Comparison of ENCODE assay signal across 1 cellular context in genomic region chr2:64391940-64392339, GRCh38.
A peak's percentile ranks its signal among the peaks of the same experiment; 100 is the strongest.
TF ChIP-seq lines count a peak whose summit lies in the region.

No MANE protein-coding gene starts in this region.

TF ChIP-seq in HepG2, 621 proteins besides CTCF, POLR2A, EP300 and RAD21 (continued from another document and continues in another):
- TF ChIP-seq ZNF407 (CRISPR knock-in tag; IDR thresholded peaks at IDR 0.05; ENCODE audit: not compliant biosample characterization), result no peak
- TF ChIP-seq ZFX (CRISPR knock-in tag; IDR thresholded peaks at IDR 0.05; ENCODE audit: low read depth), result peak; percentile 18; the same call in 1 of the 2 replicates
- TF ChIP-seq ZNF382 (CRISPR knock-in tag; IDR thresholded peaks at IDR 0.05; ENCODE audit: borderline replicate concordance), result no peak
- TF ChIP-seq SNRNP70 (IDR thresholded peaks at IDR 0.05; ENCODE audit: low read depth, low read length), result no peak
- peak; percentile 46 for TF ChIP-seq SALL1 (CRISPR knock-in tag; IDR thresholded peaks at IDR 0.05)
- TF ChIP-seq, protein P1, sequence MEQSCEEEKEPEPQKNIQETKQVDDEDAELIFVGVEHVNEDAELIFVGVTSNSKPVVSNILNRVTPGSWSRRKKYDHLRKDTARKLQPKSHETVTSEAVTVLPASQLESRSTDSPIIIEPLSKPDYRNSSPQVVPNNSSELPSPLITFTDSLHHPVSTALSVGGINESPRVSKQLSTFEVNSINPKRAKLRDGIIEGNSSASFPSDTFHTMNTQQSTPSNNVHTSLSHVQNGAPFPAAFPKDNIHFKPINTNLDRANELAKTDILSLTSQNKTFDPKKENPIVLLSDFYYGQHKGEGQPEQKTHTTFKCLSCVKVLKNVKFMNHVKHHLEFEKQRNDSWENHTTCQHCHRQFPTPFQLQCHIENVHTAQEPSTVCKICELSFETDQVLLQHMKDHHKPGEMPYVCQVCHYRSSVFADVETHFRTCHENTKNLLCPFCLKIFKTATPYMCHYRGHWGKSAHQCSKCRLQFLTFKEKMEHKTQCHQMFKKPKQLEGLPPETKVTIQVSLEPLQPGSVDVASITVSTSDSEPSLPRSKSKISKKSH (CRISPR knock-in tag; IDR thresholded peaks at IDR 0.05; ENCODE audit: borderline replicate concordance), result no peak
- TF ChIP-seq, protein P2, sequence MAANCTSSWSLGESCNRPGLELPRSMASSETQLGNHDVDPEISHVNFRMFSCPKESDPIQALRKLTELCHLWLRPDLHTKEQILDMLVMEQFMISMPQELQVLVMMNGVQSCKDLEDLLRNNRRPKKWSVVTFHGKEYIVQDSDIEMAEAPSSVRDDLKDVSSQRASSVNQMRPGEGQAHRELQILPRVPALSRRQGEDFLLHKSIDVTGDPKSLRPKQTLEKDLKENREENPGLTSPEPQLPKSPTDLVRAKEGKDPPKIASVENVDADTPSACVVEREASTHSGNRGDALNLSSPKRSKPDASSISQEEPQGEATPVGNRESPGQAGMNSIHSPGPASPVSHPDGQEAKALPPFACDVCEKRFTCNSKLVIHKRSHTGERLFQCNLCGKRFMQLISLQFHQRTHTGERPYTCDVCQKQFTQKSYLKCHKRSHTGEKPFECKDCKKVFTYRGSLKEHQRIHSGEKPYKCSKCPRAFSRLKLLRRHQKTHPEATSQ (CRISPR knock-in tag; IDR thresholded peaks at IDR 0.05; ENCODE audit: borderline replicate concordance), result no peak
- TF ChIP-seq ZNF3 (CRISPR knock-in tag; IDR thresholded peaks at IDR 0.05), result no peak
- no peak for TF ChIP-seq PCBP1 (IDR thresholded peaks at IDR 0.05; ENCODE audit: borderline replicate concordance, low read depth, low read length)
- no peak for TF ChIP-seq KDM2A (CRISPR knock-in tag; IDR thresholded peaks at IDR 0.05; ENCODE audit: borderline replicate concordance, low read depth)
- TF ChIP-seq MYC (CRISPR knock-in tag; IDR thresholded peaks at IDR 0.05; ENCODE audit: borderline replicate concordance), result no peak
- TF ChIP-seq SMC3 (IDR thresholded peaks at IDR 0.05; ENCODE audit: low read length), result no peak
- TF ChIP-seq, protein P3, sequence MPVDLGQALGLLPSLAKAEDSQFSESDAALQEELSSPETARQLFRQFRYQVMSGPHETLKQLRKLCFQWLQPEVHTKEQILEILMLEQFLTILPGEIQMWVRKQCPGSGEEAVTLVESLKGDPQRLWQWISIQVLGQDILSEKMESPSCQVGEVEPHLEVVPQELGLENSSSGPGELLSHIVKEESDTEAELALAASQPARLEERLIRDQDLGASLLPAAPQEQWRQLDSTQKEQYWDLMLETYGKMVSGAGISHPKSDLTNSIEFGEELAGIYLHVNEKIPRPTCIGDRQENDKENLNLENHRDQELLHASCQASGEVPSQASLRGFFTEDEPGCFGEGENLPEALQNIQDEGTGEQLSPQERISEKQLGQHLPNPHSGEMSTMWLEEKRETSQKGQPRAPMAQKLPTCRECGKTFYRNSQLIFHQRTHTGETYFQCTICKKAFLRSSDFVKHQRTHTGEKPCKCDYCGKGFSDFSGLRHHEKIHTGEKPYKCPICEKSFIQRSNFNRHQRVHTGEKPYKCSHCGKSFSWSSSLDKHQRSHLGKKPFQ (CRISPR knock-in tag; IDR thresholded peaks at IDR 0.05; ENCODE audit: insufficient replicate concordance), result no peak
- TF ChIP-seq ZNF232 (CRISPR knock-in tag; IDR thresholded peaks at IDR 0.05; ENCODE audit: borderline replicate concordance), result no peak
- no peak for TF ChIP-seq CCAR2 (optimal IDR thresholded peaks at IDR 0.05; ENCODE audit: low read depth, low read length)
- peak; percentile 68 for TF ChIP-seq HIC2 (CRISPR knock-in tag; IDR thresholded peaks at IDR 0.05; ENCODE audit: low read depth)
- peak; percentile 61 for TF ChIP-seq HNF4A (CRISPR knock-in tag; IDR thresholded peaks at IDR 0.05)
- TF ChIP-seq ZNF749 (CRISPR knock-in tag; IDR thresholded peaks at IDR 0.05; ENCODE audit: borderline replicate concordance), result no peak
- no peak for TF ChIP-seq ZNF234 (CRISPR knock-in tag; conservative IDR thresholded peaks at IDR 0.05)
- no peak for TF ChIP-seq AKAP8 (CRISPR knock-in tag; IDR thresholded peaks at IDR 0.05)
- TF ChIP-seq POLR2AphosphoS5 (IDR thresholded peaks at IDR 0.05; ENCODE audit: low read depth, low read length), result no peak
- no peak for TF ChIP-seq ZNF484 (CRISPR knock-in tag; IDR thresholded peaks at IDR 0.05; ENCODE audit: borderline replicate concordance, low read depth)
- TF ChIP-seq ARID5B (CRISPR knock-in tag; IDR thresholded peaks at IDR 0.05), result 0 out of 2 replicates have a peak, but pooled peaks have one; percentile 12
- TF ChIP-seq U2AF2 (IDR thresholded peaks at IDR 0.05; ENCODE audit: low read depth, low read length), result no peak
- no peak for TF ChIP-seq PAF1 (CRISPR knock-in tag; IDR thresholded peaks at IDR 0.05)
- TF ChIP-seq, protein P4, sequence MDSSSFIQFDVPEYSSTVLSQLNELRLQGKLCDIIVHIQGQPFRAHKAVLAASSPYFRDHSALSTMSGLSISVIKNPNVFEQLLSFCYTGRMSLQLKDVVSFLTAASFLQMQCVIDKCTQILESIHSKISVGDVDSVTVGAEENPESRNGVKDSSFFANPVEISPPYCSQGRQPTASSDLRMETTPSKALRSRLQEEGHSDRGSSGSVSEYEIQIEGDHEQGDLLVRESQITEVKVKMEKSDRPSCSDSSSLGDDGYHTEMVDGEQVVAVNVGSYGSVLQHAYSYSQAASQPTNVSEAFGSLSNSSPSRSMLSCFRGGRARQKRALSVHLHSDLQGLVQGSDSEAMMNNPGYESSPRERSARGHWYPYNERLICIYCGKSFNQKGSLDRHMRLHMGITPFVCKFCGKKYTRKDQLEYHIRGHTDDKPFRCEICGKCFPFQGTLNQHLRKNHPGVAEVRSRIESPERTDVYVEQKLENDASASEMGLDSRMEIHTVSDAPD (CRISPR knock-in tag; IDR thresholded peaks at IDR 0.05), result no peak
- no peak for TF ChIP-seq ZNF431 (CRISPR knock-in tag; IDR thresholded peaks at IDR 0.05; ENCODE audit: borderline replicate concordance, low read depth)
- TF ChIP-seq ATRX (CRISPR knock-in tag; IDR thresholded peaks at IDR 0.05; ENCODE audit: borderline replicate concordance), result no peak
- TF ChIP-seq SOX6 (IDR thresholded peaks at IDR 0.05), result no peak
- peak; percentile 38; the same call in 1 of the 2 replicates for TF ChIP-seq SOX6 (CRISPR knock-in tag; IDR thresholded peaks at IDR 0.05)
- TF ChIP-seq ZNF766 (CRISPR knock-in tag; IDR thresholded peaks at IDR 0.05; ENCODE audit: borderline replicate concordance), result no peak
- no peak for TF ChIP-seq DNMT1 (CRISPR knock-in tag; IDR thresholded peaks at IDR 0.05)
- TF ChIP-seq ZNF143 (CRISPR knock-in tag; IDR thresholded peaks at IDR 0.05), result no peak
- no peak for TF ChIP-seq ZSCAN9 (CRISPR knock-in tag; IDR thresholded peaks at IDR 0.05; ENCODE audit: borderline replicate concordance)
- TF ChIP-seq BCL6 (CRISPR knock-in tag; IDR thresholded peaks at IDR 0.05), result peak; percentile 82
- no peak for TF ChIP-seq FOXK2 (IDR thresholded peaks at IDR 0.05)
- TF ChIP-seq ZNF782 (CRISPR knock-in tag; IDR thresholded peaks at IDR 0.05; ENCODE audit: borderline replicate concordance), result 0 out of 2 replicates have a peak, but pooled peaks have one; percentile 30
- TF ChIP-seq TOPORS (CRISPR knock-in tag; IDR thresholded peaks at IDR 0.05), result no peak
- TF ChIP-seq TGIF2 (CRISPR knock-in tag; IDR thresholded peaks at IDR 0.05), result no peak
- TF ChIP-seq ZSCAN31 (CRISPR knock-in tag; IDR thresholded peaks at IDR 0.05; ENCODE audit: low read depth), result no peak
- no peak for TF ChIP-seq HOXA9 (CRISPR knock-in tag; IDR thresholded peaks at IDR 0.05; ENCODE audit: borderline replicate concordance)
- no peak for TF ChIP-seq JUND (CRISPR knock-in tag; IDR thresholded peaks at IDR 0.05)
